Comparison of ENCODE assay signal across 1 cellular context in the genomic region with DNA sequence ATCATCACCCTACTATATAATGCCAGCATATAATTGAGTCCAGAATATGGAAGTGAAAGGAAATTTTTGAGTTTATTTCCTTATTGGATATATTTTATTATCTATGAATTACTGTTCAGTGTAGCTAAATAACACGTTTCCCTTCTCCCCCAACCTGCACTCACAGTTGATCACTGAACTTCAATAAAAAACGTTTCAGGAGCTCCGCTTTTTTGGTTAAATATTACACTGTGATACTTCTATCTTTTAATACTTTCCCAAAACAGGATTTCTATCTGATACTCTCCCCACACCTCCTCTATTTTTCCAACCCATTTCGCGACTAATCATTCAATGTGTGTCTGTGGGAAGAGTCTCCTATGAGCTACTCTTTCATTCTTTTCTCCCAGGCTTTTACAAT.
TF ChIP-seq lines count a peak whose summit lies in the region.

No MANE protein-coding gene starts in this region.

TF ChIP-seq in GM23338, 12 proteins besides CTCF, POLR2A, EP300 and RAD21 (continued from another document):
- no peak for TF ChIP-seq NANOG (IDR thresholded peaks at IDR 0.05; ENCODE audit: borderline replicate concordance)
- no peak for TF ChIP-seq EZH2 (IDR thresholded peaks at IDR 0.05; ENCODE audit: low read depth, unreplicated experiment)
